1 cellular context compared by ENCODE assay signal in genomic region chr22:43151251-43152000, GRCh38.
TF ChIP-seq lines count a peak whose summit lies in the region.

Gene TSPO (plus strand): TSS chr22:43151559. CDS start chr22:43159239, 7,680 bp downstream.

TF ChIP-seq in K562, 482 proteins besides CTCF, POLR2A, EP300 and RAD21 (continued from another document and continues in another):
- TF ChIP-seq, protein P1, sequence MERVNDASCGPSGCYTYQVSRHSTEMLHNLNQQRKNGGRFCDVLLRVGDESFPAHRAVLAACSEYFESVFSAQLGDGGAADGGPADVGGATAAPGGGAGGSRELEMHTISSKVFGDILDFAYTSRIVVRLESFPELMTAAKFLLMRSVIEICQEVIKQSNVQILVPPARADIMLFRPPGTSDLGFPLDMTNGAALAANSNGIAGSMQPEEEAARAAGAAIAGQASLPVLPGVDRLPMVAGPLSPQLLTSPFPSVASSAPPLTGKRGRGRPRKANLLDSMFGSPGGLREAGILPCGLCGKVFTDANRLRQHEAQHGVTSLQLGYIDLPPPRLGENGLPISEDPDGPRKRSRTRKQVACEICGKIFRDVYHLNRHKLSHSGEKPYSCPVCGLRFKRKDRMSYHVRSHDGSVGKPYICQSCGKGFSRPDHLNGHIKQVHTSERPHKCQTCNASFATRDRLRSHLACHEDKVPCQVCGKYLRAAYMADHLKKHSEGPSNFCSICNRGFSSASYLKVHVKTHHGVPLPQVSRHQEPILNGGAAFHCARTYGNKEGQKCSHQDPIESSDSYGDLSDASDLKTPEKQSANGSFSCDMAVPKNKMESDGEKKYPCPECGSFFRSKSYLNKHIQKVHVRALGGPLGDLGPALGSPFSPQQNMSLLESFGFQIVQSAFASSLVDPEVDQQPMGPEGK (CRISPR knock-in tag; IDR thresholded peaks at IDR 0.05; ENCODE audit: borderline replicate concordance), result no peak
- TF ChIP-seq MYC (IDR thresholded peaks at IDR 0.05; ENCODE audit: low read depth, low read length) (peak; percentile 77), MYC (CRISPR knock-in tag; IDR thresholded peaks at IDR 0.05; ENCODE audit: borderline replicate concordance, low read depth) (no peak), THAP12 (CRISPR knock-in tag; IDR thresholded peaks at IDR 0.05) (no peak), SETDB1 (IDR thresholded peaks at IDR 0.05; ENCODE audit: low read length) (no peak), ZNF143 (CRISPR knock-in tag; IDR thresholded peaks at IDR 0.05) (no peak), BRCA1 (IDR thresholded peaks at IDR 0.05) (no peak), BRCA1 (CRISPR knock-in tag; IDR thresholded peaks at IDR 0.05) (no peak), MIER1 (IDR thresholded peaks at IDR 0.05; ENCODE audit: low read depth) (no peak), HNRNPUL1 (IDR thresholded peaks at IDR 0.05; ENCODE audit: low read length) (no peak), PHF8 (IDR thresholded peaks at IDR 0.05; ENCODE audit: borderline replicate concordance, low read length) (peak; percentile 51; the same call in 1 of the 2 replicates), NBN (IDR thresholded peaks at IDR 0.05; ENCODE audit: low read depth) (no peak), ADNP (tag; IDR thresholded peaks at IDR 0.05) (no peak), TAF15 (IDR thresholded peaks at IDR 0.05; ENCODE audit: low read depth, low read length) (no peak), SMARCA4 (IDR thresholded peaks at IDR 0.05) (no peak), HNRNPL (IDR thresholded peaks at IDR 0.05; ENCODE audit: low read depth, low read length) (peak; percentile 75; the same call in 1 of the 2 replicates), RB1 (IDR thresholded peaks at IDR 0.05; ENCODE audit: low read depth) (no peak), PCBP2 (IDR thresholded peaks at IDR 0.05; ENCODE audit: low read depth, low read length, poor library complexity, severe bottlenecking) (no peak), SOX6 (IDR thresholded peaks at IDR 0.05) (no peak), MCM5 (IDR thresholded peaks at IDR 0.05; ENCODE audit: low read depth) (no peak), ZNF232 (CRISPR knock-in tag; IDR thresholded peaks at IDR 0.05) (no peak), TCF7 (IDR thresholded peaks at IDR 0.05; ENCODE audit: borderline replicate concordance) (no peak), POU5F1 (IDR thresholded peaks at IDR 0.05; ENCODE audit: borderline replicate concordance, low read depth, low read length, partially characterized antibody) (no peak), ZNF408 (CRISPR knock-in tag; IDR thresholded peaks at IDR 0.05; ENCODE audit: low read depth) (no peak), RNF219 (CRISPR knock-in tag; IDR thresholded peaks at IDR 0.05) (no peak), DNMT1 (IDR thresholded peaks at IDR 0.05) (no peak), ZC3H11A (IDR thresholded peaks at IDR 0.05; ENCODE audit: low read depth, low read length) (no peak), TCF3 (CRISPR knock-in tag; IDR thresholded peaks at IDR 0.05) (no peak), HDAC2 (IDR thresholded peaks at IDR 0.05) (0 out of 2 replicates have a peak, but pooled peaks have one; percentile 15), POLR2B (IDR thresholded peaks at IDR 0.05; ENCODE audit: low read depth, partially characterized antibody) (no peak), RREB1 (CRISPR knock-in tag; IDR thresholded peaks at IDR 0.05) (no peak), SMARCA5 (IDR thresholded peaks at IDR 0.05) (no peak), TEAD2 (tag; IDR thresholded peaks at IDR 0.05) (no peak), TRIM24 (IDR thresholded peaks at IDR 0.05) (no peak), ID3 (CRISPR knock-in tag; IDR thresholded peaks at IDR 0.05) (no peak), ID3 (tag; IDR thresholded peaks at IDR 0.05) (no peak), STAG1 (CRISPR knock-in tag; IDR thresholded peaks at IDR 0.05; ENCODE audit: borderline replicate concordance) (no peak), MBD1 (CRISPR knock-in tag; IDR thresholded peaks at IDR 0.05) (no peak), CHD4 (IDR thresholded peaks at IDR 0.05; ENCODE audit: insufficient read depth, insufficient replicate concordance, low read depth, low read length, poor library complexity, severe bottlenecking) (no peak), TBP (optimal IDR thresholded peaks at IDR 0.05; ENCODE audit: low read depth, low read length) (no peak), ARID2 (IDR thresholded peaks at IDR 0.05) (no peak), TAF1 (IDR thresholded peaks at IDR 0.05; ENCODE audit: control insufficient read depth, extremely low read depth, insufficient read depth, low read length, severe bottlenecking) (no peak), HIVEP1 (CRISPR knock-in tag; IDR thresholded peaks at IDR 0.05) (no peak), RCOR1 (IDR thresholded peaks at IDR 0.05; ENCODE audit: borderline replicate concordance in 1 of 2, low read depth in 2 of 2, low read length in 2 of 2) (no peak), BDP1 (IDR thresholded peaks at IDR 0.05; ENCODE audit: insufficient read depth, insufficient read length) (no peak), CBX3 (IDR thresholded peaks at IDR 0.05; ENCODE audit: borderline replicate concordance in 1 of 2, low read length in 2 of 2) (no peak)
- TF ChIP-seq, protein P2, sequence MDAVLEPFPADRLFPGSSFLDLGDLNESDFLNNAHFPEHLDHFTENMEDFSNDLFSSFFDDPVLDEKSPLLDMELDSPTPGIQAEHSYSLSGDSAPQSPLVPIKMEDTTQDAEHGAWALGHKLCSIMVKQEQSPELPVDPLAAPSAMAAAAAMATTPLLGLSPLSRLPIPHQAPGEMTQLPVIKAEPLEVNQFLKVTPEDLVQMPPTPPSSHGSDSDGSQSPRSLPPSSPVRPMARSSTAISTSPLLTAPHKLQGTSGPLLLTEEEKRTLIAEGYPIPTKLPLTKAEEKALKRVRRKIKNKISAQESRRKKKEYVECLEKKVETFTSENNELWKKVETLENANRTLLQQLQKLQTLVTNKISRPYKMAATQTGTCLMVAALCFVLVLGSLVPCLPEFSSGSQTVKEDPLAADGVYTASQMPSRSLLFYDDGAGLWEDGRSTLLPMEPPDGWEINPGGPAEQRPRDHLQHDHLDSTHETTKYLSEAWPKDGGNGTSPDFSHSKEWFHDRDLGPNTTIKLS (IDR thresholded peaks at IDR 0.05; ENCODE audit: borderline replicate concordance, low read depth), result peak; percentile 40; the same call in 1 of the 2 replicates
- TF ChIP-seq, protein P3, sequence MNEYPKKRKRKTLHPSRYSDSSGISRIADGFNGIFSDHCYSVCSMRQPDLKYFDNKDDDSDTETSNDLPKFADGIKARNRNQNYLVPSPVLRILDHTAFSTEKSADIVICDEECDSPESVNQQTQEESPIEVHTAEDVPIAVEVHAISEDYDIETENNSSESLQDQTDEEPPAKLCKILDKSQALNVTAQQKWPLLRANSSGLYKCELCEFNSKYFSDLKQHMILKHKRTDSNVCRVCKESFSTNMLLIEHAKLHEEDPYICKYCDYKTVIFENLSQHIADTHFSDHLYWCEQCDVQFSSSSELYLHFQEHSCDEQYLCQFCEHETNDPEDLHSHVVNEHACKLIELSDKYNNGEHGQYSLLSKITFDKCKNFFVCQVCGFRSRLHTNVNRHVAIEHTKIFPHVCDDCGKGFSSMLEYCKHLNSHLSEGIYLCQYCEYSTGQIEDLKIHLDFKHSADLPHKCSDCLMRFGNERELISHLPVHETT (CRISPR knock-in tag; conservative IDR thresholded peaks at IDR 0.05 in 1 of 2, IDR thresholded peaks at IDR 0.05 in 1 of 2), result no peak
- TF ChIP-seq, protein P4, sequence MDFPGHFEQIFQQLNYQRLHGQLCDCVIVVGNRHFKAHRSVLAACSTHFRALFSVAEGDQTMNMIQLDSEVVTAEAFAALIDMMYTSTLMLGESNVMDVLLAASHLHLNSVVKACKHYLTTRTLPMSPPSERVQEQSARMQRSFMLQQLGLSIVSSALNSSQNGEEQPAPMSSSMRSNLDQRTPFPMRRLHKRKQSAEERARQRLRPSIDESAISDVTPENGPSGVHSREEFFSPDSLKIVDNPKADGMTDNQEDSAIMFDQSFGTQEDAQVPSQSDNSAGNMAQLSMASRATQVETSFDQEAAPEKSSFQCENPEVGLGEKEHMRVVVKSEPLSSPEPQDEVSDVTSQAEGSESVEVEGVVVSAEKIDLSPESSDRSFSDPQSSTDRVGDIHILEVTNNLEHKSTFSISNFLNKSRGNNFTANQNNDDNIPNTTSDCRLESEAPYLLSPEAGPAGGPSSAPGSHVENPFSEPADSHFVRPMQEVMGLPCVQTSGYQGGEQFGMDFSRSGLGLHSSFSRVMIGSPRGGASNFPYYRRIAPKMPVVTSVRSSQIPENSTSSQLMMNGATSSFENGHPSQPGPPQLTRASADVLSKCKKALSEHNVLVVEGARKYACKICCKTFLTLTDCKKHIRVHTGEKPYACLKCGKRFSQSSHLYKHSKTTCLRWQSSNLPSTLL (IDR thresholded peaks at IDR 0.05), result no peak
